8 cellular contexts compared by ENCODE assay signal in genomic region chr4:118772149-118773081, GRCh38.
DNase-seq lines count a peak whose midpoint lies in the region; ATAC-seq, FAIRE-seq and TF ChIP-seq lines count a peak whose summit lies in the region.

No MANE protein-coding gene starts in this region.

- no peaks in the 10 kb centered on the region for H3K9me3 ChIP-seq in parathyroid adenoma (ENCODE audit: control insufficient read depth, low read length)

- H3K4me3 ChIP-seq in LNCaP clone FGC (ENCODE audit: low read depth, low read length) (no peak overlapping the region), parathyroid adenoma (ENCODE audit: low read depth, low read length) (no peak overlapping the region)

- H3K79me2 ChIP-seq in parathyroid adenoma, result no peaks in the 10 kb centered on the region

- no peak overlapping the region for H2AFZ ChIP-seq in parathyroid adenoma

- no peaks in the 10 kb centered on the region for H3K4me1 ChIP-seq in parathyroid adenoma

- peak; percentile 73 for ATAC-seq in GM21529 (IDR thresholded peaks at IDR 0.05; ENCODE audit: unreplicated experiment)

- H3K9ac ChIP-seq in parathyroid adenoma, result no peak overlapping the region

- H3K36me3 ChIP-seq in parathyroid adenoma (ENCODE audit: control insufficient read depth, insufficient read depth, low read length), result no peaks in the 10 kb centered on the region

- TF ChIP-seq CTCF in LNCaP clone FGC (IDR thresholded peaks at IDR 0.05; ENCODE audit: control insufficient read depth, extremely low read depth, insufficient read depth) (peak; percentile 58), parathyroid adenoma (IDR thresholded peaks at IDR 0.05) (peak; percentile 39)

- H3K27ac ChIP-seq in parathyroid adenoma, result no peak overlapping the region

- no peaks in the 10 kb centered on the region for H3K27me3 ChIP-seq in parathyroid adenoma (ENCODE audit: control insufficient read depth, insufficient read depth, low read length)

- FAIRE-seq in TTC549 (lab: Jason Lieb, UNC), result peak; percentile 90

- DNase-seq in EH (ENCODE audit: low read depth) (peak; percentile 66), LNCaP clone FGC (ENCODE audit: low read depth) (no peak), foreskin melanocyte (peak; percentile 38), NCI-H226 (no peak), COLO668 (lab: John Stamatoyannopoulos, UW; ENCODE audit: unreplicated experiment) (no peak)

- no peak overlapping the region for H3K4me2 ChIP-seq in parathyroid adenoma (ENCODE audit: low read length)

Comparison
In these comparisons a context has a peak if more than half of its experiments do, and no peak if none do; other contexts are left out.
1. DNase-seq: peak in EH (single experiment) and foreskin melanocyte (single experiment); none in LNCaP clone FGC (single experiment), NCI-H226 (single experiment) and COLO668 (single experiment).